ENCODE assay signal across 18 cellular contexts in the genomic region with DNA sequence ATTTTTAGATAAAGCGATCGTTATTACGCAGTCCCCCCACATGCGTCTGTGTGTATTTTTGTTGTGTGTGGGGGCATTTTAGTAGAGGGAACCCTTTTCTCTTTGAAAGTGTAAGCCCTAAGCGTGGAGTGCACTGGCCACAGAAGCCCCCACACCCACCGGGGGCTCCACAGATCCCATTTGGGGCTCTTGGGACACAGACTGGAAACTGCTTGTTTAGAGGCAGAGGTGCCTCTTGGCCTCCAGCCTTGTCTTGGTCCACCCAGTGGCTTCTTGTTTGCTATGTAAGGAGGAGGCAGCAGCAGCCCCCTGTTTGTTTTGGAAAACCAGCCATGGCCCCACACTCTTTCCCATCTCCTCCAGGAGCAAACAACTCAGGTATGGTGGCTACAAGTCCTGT. TPM values are rescaled to one million over a fixed set of nuclear protein-coding genes. Genes with fewer than 3 reads are reported as not detected.
DNase-seq lines count a peak whose midpoint lies in the region; ATAC-seq, FAIRE-seq and TF ChIP-seq lines count a peak whose summit lies in the region.
"Had no signal": no experiment of that assay in that cellular context is flagged by ENCODE, and none has a peak within 500 bp of the region (broad histone marks: within the 10 kb centered on the region; RNA-seq: fewer than 3 reads in every experiment).

No MANE protein-coding gene starts in this region.

- H3K27me3 ChIP-seq in GM12878 (replicated peaks in 1 of 2; ENCODE audit: control insufficient read depth in 2 of 2, insufficient read depth in 2 of 2, low read length in 1 of 2) (no peaks in the 10 kb centered on the region), neuronal stem cell (ENCODE audit: control insufficient read depth in 3 of 3, insufficient read depth in 3 of 3, low read depth in 1 of 3, low read length in 3 of 3) (peaks cover 0 to 5% (median 1%) of the 10 kb centered on the region in 3 experiments), HAP-1 (ENCODE audit: low read depth) (no peaks in the 10 kb centered on the region)

- H4K91ac ChIP-seq in neuronal stem cell (ENCODE audit: low read depth, low read length, poor library complexity), result no peak overlapping the region

- WGBS in GM12878 (ENCODE audit: insufficient coverage, insufficient replicate concordance, low lambda C conversion rate, missing lambda C conversion rate), result 98% methylated on average over 6 of the region's 6 CpGs
- WGBS in neuronal stem cell (ENCODE audit: extremely low coverage in 2 of 2, insufficient read length in 2 of 2, insufficient replicate concordance in 1 of 2), 2 donors, result no CpG with 5 or more reads among the region's 6 CpGs

- H3K9me3 ChIP-seq in GM12878 (replicated peaks; ENCODE audit: control insufficient read depth, insufficient read depth, low read length) (no peaks in the 10 kb centered on the region), neuronal stem cell (replicated peaks in 1 of 2; ENCODE audit: control insufficient read depth in 2 of 2, insufficient read depth in 1 of 2, low read depth in 1 of 2, low read length in 2 of 2) (no peaks in the 10 kb centered on the region), HAP-1 (no peaks in the 10 kb centered on the region)

- no peak overlapping the region for H2BK12ac ChIP-seq in neuronal stem cell (ENCODE audit: low read length)

- in situ Hi-C loops in GM12878 (cut with MboI) (no loop called here), HAP-1 (cut with MboI; ENCODE audit: low sequenced_read_pairs) (no loop called here)

- peak; percentile 8; the same call in 1 of the 3 replicates for ATAC-seq in GM12878
- no peak for ATAC-seq in GM19035 (IDR thresholded peaks at IDR 0.05; ENCODE audit: unreplicated experiment)
- ATAC-seq: Panc1, Right ventricle myocardium inferior had no signal

- H3K9ac ChIP-seq in GM12878 (ENCODE audit: control insufficient read depth, insufficient read depth, low read length) (peak overlapping the region; percentile 17; the same call in 1 of the 2 replicates), neuronal stem cell (ENCODE audit: low read depth, low read length, poor library complexity) (no peak overlapping the region)

- CTCF ChIA-PET in GM12878 (lab: Yijun Ruan, JAX), result interaction anchor here (1.0 kb wide), 1 partner anchor 246 kb away, joined by 4 read pairs; no protein-coding TSS in a partner anchor

- no peak for TF ChIP-seq EP300 in GM12878 (IDR thresholded peaks at IDR 0.05; ENCODE audit: borderline replicate concordance in 1 of 2, control insufficient read depth in 1 of 2, low read depth in 2 of 2, low read length in 2 of 2)

- peaks cover 3 to 6% of the 10 kb centered on the region in 2 experiments; a peak in 3 of 4 replicates for H3K36me3 ChIP-seq in GM12878 (ENCODE audit: control insufficient read depth in 2 of 2, insufficient read depth in 2 of 2, low read length in 1 of 2)
- H3K36me3 ChIP-seq in neuronal stem cell (replicated peaks in 1 of 2; ENCODE audit: control insufficient read depth in 2 of 2, insufficient read depth in 2 of 2, low read length in 2 of 2), result peaks cover 0 to 5% of the 10 kb centered on the region in 2 donors
- no peaks in the 10 kb centered on the region for H3K36me3 ChIP-seq in HAP-1 (replicated peaks)

- H3K4me1 ChIP-seq in GM12878 (ENCODE audit: control insufficient read depth, insufficient read depth, low read length) (peaks cover 21% of the 10 kb centered on the region), neuronal stem cell (ENCODE audit: control insufficient read depth in 2 of 2, insufficient read depth in 1 of 2, low read depth in 1 of 2, low read length in 2 of 2) (no peaks in the 10 kb centered on the region), HAP-1 (no peaks in the 10 kb centered on the region)

- intact Hi-C loops in GM12878 (cut with micrococcal nuclease; ENCODE audit: unreplicated experiment), result no loop called here

- H3K27ac ChIP-seq in GM12878 (ENCODE audit: control insufficient read depth, insufficient read depth) (peak overlapping the region; percentile 50), neuronal stem cell (replicated peaks; ENCODE audit: low read length) (no peak overlapping the region)

- TF ChIP-seq CTCF in GM12878 (IDR thresholded peaks at IDR 0.05 in 2 of 3, conservative IDR thresholded peaks at IDR 0.05 in 1 of 3; ENCODE audit: control insufficient read depth in 2 of 3, extremely low read depth in 1 of 3, insufficient read depth in 1 of 3, low read depth in 3 of 3, low read length in 3 of 3), result no peak

- H2BK120ac ChIP-seq in neuronal stem cell (ENCODE audit: low read depth, low read length), result no peak overlapping the region

- peak; percentile 44 for DNase-seq in activated effector memory CD4-positive, alpha-beta T cell treated with anti-CD3 and anti-CD28 coated beads, Interleukin-2, amount 50 U/mL, for 16 hours
- no peak for DNase-seq in activated effector memory CD4-positive, alpha-beta T cell treated with Interleukin-2 at 50 U/mL for 16 hours
- DNase-seq in GM12878 (ENCODE audit: low read depth, low spot score) (no peak), neuronal stem cell (ENCODE audit: low spot score) (no peak), DMS153 treated with DMSO at 0.1 percent for 48 hours (lab: John Stamatoyannopoulos, UW; ENCODE audit: unreplicated experiment) (no peak), HAP-1 (ENCODE audit: low spot score in 2 of 2) (no peak), cerebellar nuclear complex (lab: John Stamatoyannopoulos, UW) (no peak)
- DNase-seq: CD4-positive, CD25-positive, alpha-beta regulatory T cell; GDM1; KBM-7; NCI-H1092; NCI-H345; NCI-H526 treated with DMSO at 0.1 percent for 48 hours had no signal

- no peaks in the 10 kb centered on the region for H3K79me2 ChIP-seq in GM12878 (ENCODE audit: control insufficient read depth, insufficient read depth, low read length)

- no peak overlapping the region for H3K23ac ChIP-seq in neuronal stem cell (ENCODE audit: low read depth, low read length, poor library complexity)

- H2BK15ac ChIP-seq in neuronal stem cell (ENCODE audit: low read length), result no peak overlapping the region

- TF ChIP-seq RAD21 in GM12878 (IDR thresholded peaks at IDR 0.05; ENCODE audit: insufficient read depth, low read depth, low read length), result no peak

- H2BK5ac ChIP-seq in neuronal stem cell (ENCODE audit: low read length), result peak overlapping the region; percentile 42

- POLR2A ChIA-PET in GM12878 (lab: Charles Lee), result no interaction called here

- no peak for TF ChIP-seq POLR2A in GM12878 (IDR thresholded peaks at IDR 0.05; ENCODE audit: low read depth, low read length)

- SMC1A ChIA-PET in GM12878 (lab: Charles Lee; ENCODE audit: uncharacterized antibody, unreplicated experiment), result interaction anchor here (1.0 to 1.7 kb wide), 2 partner anchors 20 to 21 kb away, joined by 4 read pairs; no protein-coding TSS in a partner anchor

- H3K4me3 ChIP-seq in GM12878 (no peak overlapping the region), neuronal stem cell (ENCODE audit: low read length in 2 of 2) (no peak overlapping the region), HAP-1 (no peak overlapping the region)

- H3K18ac ChIP-seq in neuronal stem cell (ENCODE audit: low read length), result no peak overlapping the region

- H4K20me1 ChIP-seq in GM12878 (ENCODE audit: control insufficient read depth, insufficient read depth), result no peaks in the 10 kb centered on the region

- no peaks in the 10 kb centered on the region for H3K79me1 ChIP-seq in neuronal stem cell (ENCODE audit: low read depth, low read length)

- RAD21 ChIA-PET in GM12878 (lab: Charles Lee; ENCODE audit: unreplicated experiment), result no interaction called here

- H3K4me2 ChIP-seq in GM12878 (ENCODE audit: control insufficient read depth, insufficient read depth) (no peak overlapping the region; the same call in 1 of the 2 replicates), neuronal stem cell (ENCODE audit: insufficient read depth, low read length, poor library complexity, severe bottlenecking) (no peak overlapping the region)

- no peak overlapping the region for H2AK5ac ChIP-seq in neuronal stem cell (ENCODE audit: low read depth, low read length)

- no TSS peak for BruUV-seq in GM12878 (replicated peaks; lab: Mats Ljungman, UMichigan)

- H2AFZ ChIP-seq in GM12878 (ENCODE audit: control insufficient read depth, low read depth, low read length) (0 out of 2 replicates have a peak overlapping the region, but pooled peaks have one; percentile 26), neuronal stem cell (ENCODE audit: low read length) (no peak overlapping the region)

- no peak overlapping the region for H4K8ac ChIP-seq in neuronal stem cell (ENCODE audit: low read depth, low read length)

- no peak overlapping the region for H3K4ac ChIP-seq in neuronal stem cell (ENCODE audit: low read length)

- H3K14ac ChIP-seq in neuronal stem cell (ENCODE audit: low read length), result no peak overlapping the region

- FAIRE-seq in GM12878 (lab: Jason Lieb, UNC), result no peak
- FAIRE-seq: A204.1, H1 had no signal

RNA-seq across cellular contexts. Expression of gene SLC37A1, which starts 42.8 kb away (rescaled TPM):
- total RNA-seq in GM12878 (2013; cell fraction: nucleolus; rRNA removed), result 129 and 143 TPM in 2 replicates
- total RNA-seq in GM12878 (2014; rRNA removed) (33.0 and 35.5 TPM in 2 replicates), GM12878 (2014; rRNA removed; fragmentation: Illumina TruSeq; extraction: Trizol) (19.2 and 19.7 TPM in 2 replicates), GM12878 (2021) (30.7 and 34.8 TPM in 2 replicates)
- 6.2 TPM for polyA plus RNA-seq in GM12878 (2011; ENCODE audit: low read depth)
- polyA plus RNA-seq in GM12878 (2011; rRNA removed) (17.7 and 23.3 TPM in 2 replicates), GM12878 (2014; fragmentation: Illumina TruSeq; extraction: Trizol) (12.0 and 18.4 TPM in 2 replicates), GM12878 (2014; fragmentation: Nextera tagmentation; extraction: Ambion mirVana) (1 to 10 TPM; 1.1 to 2.4 TPM), GM12878 (2014; rRNA removed) (25.4 and 26.5 TPM in 2 replicates), GM12878 (2016; fragmentation: Nextera tagmentation; extraction: Ambion mirVana) (10 to 100 TPM; 28.0 to 32.0 TPM)
- polyA plus RNA-seq in GM12878 (2011; cell fraction: cytosol; rRNA removed), result 20.2 and 24.6 TPM in 2 replicates
- polyA plus RNA-seq in GM12878 (2011; cell fraction: nucleus; rRNA removed), result 75.0 and 82.4 TPM in 2 replicates
- polyA plus RNA-seq in GM12878 (2012), result 17.7 and 18.5 TPM in 2 replicates
- polyA minus RNA-seq in GM12878 (2011; rRNA and poly(A)+ RNA removed), result 22.6 and 32.2 TPM in 2 replicates
- 8.6 and 12.4 TPM in 2 replicates for polyA minus RNA-seq in GM12878 (2011; cell fraction: cytosol; rRNA and poly(A)+ RNA removed)
- 43.9 and 56.5 TPM in 2 replicates for polyA minus RNA-seq in GM12878 (2011; cell fraction: nucleus; rRNA and poly(A)+ RNA removed)
- 9.1 TPM for polyA plus RNA-seq in neuronal stem cell (2013, experiment 1 of 2)
- 8.5 TPM for polyA plus RNA-seq in neuronal stem cell (2013, experiment 2 of 2)
